ENCODE assay signal across 1 cellular context in the genomic region with DNA sequence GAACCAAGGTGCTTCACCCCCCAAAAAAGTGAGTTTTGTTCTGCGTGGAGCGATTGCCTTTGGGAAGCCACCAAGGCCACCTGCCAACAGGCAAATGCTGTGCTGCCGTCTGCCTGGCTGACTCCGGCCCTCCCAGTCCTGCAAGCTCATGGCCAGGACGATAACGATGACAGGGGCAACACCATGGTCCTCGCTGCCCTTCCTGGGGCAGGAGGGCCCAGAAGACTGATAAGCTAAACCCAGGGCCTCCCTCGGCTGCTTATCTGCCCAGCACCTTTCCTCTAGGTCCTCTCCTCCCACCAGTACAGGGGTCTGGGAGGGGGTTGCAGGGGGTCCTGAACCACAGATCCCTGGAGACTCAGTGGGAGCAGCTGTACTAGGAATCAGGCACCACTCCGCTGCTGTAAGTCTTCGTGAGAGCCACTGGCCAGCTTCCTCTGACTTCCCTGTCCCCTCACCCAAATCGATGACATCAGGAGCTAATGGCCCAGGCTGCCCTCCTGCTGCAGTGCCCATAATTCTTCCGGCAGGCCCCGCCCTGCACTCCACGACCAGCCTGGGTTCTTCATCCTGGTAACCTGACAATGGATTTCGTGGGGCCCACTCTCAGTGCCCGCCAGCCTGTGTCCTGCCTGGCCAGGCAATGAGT.
TF ChIP-seq lines count a peak whose summit lies in the region.

No MANE protein-coding gene starts in this region.

TF ChIP-seq in K562, 482 proteins besides CTCF, POLR2A, EP300 and RAD21 (continued from another document and continues in another):
- TF ChIP-seq, protein P1, sequence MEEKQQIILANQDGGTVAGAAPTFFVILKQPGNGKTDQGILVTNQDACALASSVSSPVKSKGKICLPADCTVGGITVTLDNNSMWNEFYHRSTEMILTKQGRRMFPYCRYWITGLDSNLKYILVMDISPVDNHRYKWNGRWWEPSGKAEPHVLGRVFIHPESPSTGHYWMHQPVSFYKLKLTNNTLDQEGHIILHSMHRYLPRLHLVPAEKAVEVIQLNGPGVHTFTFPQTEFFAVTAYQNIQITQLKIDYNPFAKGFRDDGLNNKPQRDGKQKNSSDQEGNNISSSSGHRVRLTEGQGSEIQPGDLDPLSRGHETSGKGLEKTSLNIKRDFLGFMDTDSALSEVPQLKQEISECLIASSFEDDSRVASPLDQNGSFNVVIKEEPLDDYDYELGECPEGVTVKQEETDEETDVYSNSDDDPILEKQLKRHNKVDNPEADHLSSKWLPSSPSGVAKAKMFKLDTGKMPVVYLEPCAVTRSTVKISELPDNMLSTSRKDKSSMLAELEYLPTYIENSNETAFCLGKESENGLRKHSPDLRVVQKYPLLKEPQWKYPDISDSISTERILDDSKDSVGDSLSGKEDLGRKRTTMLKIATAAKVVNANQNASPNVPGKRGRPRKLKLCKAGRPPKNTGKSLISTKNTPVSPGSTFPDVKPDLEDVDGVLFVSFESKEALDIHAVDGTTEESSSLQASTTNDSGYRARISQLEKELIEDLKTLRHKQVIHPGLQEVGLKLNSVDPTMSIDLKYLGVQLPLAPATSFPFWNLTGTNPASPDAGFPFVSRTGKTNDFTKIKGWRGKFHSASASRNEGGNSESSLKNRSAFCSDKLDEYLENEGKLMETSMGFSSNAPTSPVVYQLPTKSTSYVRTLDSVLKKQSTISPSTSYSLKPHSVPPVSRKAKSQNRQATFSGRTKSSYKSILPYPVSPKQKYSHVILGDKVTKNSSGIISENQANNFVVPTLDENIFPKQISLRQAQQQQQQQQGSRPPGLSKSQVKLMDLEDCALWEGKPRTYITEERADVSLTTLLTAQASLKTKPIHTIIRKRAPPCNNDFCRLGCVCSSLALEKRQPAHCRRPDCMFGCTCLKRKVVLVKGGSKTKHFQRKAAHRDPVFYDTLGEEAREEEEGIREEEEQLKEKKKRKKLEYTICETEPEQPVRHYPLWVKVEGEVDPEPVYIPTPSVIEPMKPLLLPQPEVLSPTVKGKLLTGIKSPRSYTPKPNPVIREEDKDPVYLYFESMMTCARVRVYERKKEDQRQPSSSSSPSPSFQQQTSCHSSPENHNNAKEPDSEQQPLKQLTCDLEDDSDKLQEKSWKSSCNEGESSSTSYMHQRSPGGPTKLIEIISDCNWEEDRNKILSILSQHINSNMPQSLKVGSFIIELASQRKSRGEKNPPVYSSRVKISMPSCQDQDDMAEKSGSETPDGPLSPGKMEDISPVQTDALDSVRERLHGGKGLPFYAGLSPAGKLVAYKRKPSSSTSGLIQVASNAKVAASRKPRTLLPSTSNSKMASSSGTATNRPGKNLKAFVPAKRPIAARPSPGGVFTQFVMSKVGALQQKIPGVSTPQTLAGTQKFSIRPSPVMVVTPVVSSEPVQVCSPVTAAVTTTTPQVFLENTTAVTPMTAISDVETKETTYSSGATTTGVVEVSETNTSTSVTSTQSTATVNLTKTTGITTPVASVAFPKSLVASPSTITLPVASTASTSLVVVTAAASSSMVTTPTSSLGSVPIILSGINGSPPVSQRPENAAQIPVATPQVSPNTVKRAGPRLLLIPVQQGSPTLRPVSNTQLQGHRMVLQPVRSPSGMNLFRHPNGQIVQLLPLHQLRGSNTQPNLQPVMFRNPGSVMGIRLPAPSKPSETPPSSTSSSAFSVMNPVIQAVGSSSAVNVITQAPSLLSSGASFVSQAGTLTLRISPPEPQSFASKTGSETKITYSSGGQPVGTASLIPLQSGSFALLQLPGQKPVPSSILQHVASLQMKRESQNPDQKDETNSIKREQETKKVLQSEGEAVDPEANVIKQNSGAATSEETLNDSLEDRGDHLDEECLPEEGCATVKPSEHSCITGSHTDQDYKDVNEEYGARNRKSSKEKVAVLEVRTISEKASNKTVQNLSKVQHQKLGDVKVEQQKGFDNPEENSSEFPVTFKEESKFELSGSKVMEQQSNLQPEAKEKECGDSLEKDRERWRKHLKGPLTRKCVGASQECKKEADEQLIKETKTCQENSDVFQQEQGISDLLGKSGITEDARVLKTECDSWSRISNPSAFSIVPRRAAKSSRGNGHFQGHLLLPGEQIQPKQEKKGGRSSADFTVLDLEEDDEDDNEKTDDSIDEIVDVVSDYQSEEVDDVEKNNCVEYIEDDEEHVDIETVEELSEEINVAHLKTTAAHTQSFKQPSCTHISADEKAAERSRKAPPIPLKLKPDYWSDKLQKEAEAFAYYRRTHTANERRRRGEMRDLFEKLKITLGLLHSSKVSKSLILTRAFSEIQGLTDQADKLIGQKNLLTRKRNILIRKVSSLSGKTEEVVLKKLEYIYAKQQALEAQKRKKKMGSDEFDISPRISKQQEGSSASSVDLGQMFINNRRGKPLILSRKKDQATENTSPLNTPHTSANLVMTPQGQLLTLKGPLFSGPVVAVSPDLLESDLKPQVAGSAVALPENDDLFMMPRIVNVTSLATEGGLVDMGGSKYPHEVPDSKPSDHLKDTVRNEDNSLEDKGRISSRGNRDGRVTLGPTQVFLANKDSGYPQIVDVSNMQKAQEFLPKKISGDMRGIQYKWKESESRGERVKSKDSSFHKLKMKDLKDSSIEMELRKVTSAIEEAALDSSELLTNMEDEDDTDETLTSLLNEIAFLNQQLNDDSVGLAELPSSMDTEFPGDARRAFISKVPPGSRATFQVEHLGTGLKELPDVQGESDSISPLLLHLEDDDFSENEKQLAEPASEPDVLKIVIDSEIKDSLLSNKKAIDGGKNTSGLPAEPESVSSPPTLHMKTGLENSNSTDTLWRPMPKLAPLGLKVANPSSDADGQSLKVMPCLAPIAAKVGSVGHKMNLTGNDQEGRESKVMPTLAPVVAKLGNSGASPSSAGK (IDR thresholded peaks at IDR 0.05) = peak; percentile 45; the same call in 1 of the 2 replicates
- TF ChIP-seq CBFA2T3 (IDR thresholded peaks at IDR 0.05) (peak; percentile 96), DPF2 (IDR thresholded peaks at IDR 0.05) (peak; percentile 91), TEAD1 (CRISPR knock-in tag; IDR thresholded peaks at IDR 0.05) (peak in 1 of 2 experiments; percentile 28; a peak in 1 of 4 replicates), RBFOX2 (IDR thresholded peaks at IDR 0.05; ENCODE audit: low read depth, low read length) (peak; percentile 46; the same call in 1 of the 2 replicates), BHLHE40 (IDR thresholded peaks at IDR 0.05; ENCODE audit: low read length) (0 out of 2 replicates have a peak, but pooled peaks have one; percentile 14), LEF1 (IDR thresholded peaks at IDR 0.05) (peak; percentile 55; the same call in 1 of the 2 replicates), SOX6 (IDR thresholded peaks at IDR 0.05) (no peak), ZNF766 (CRISPR knock-in tag; conservative IDR thresholded peaks at IDR 0.05) (peak; percentile 63; the same call in 1 of the 2 replicates), NCOR1 (IDR thresholded peaks at IDR 0.05) (peak; percentile 89), KDM1A (IDR thresholded peaks at IDR 0.05) (peak in 1 of 2 experiments; percentile 46; a peak in 1 of 4 replicates), SPI1 (IDR thresholded peaks at IDR 0.05; ENCODE audit: borderline replicate concordance, low read depth, low read length) (no peak), TRIM24 (IDR thresholded peaks at IDR 0.05) (peak; percentile 72 to 76; a peak in 3 of 4 replicates), SMARCC2 (IDR thresholded peaks at IDR 0.05; ENCODE audit: low read depth) (peak; percentile 58; the same call in 1 of the 2 replicates), SMAD4 (CRISPR knock-in tag; conservative IDR thresholded peaks at IDR 0.05) (peak; percentile 66; the same call in 1 of the 2 replicates), ZNF253 (CRISPR knock-in tag; conservative IDR thresholded peaks at IDR 0.05) (no peak), RNF2 (IDR thresholded peaks at IDR 0.05) (peak; percentile 66; the same call in 1 of the 2 replicates), HNRNPL (IDR thresholded peaks at IDR 0.05; ENCODE audit: low read depth, low read length) (0 out of 2 replicates have a peak, but pooled peaks have one; percentile 55), RBM34 (IDR thresholded peaks at IDR 0.05; ENCODE audit: borderline replicate concordance, insufficient read depth, low read length) (no peak), CREBBP (IDR thresholded peaks at IDR 0.05; ENCODE audit: low read depth, low read length) (no peak), GATA2 (CRISPR knock-in tag; IDR thresholded peaks at IDR 0.05) (peak; percentile 54), JUND (IDR thresholded peaks at IDR 0.05; ENCODE audit: borderline replicate concordance, low read depth, low read length) (no peak), JUND (tag; IDR thresholded peaks at IDR 0.05; ENCODE audit: borderline replicate concordance, low read depth, low read length) (peak; percentile 31; the same call in 1 of the 3 replicates), ZNF175 (CRISPR knock-in tag; IDR thresholded peaks at IDR 0.05; ENCODE audit: low read depth) (0 out of 2 replicates have a peak, but pooled peaks have one; percentile 34), ZBTB7A (IDR thresholded peaks at IDR 0.05; ENCODE audit: borderline replicate concordance, control insufficient read depth, low read depth, low read length) (peak; percentile 98)
- TF ChIP-seq, protein P2, sequence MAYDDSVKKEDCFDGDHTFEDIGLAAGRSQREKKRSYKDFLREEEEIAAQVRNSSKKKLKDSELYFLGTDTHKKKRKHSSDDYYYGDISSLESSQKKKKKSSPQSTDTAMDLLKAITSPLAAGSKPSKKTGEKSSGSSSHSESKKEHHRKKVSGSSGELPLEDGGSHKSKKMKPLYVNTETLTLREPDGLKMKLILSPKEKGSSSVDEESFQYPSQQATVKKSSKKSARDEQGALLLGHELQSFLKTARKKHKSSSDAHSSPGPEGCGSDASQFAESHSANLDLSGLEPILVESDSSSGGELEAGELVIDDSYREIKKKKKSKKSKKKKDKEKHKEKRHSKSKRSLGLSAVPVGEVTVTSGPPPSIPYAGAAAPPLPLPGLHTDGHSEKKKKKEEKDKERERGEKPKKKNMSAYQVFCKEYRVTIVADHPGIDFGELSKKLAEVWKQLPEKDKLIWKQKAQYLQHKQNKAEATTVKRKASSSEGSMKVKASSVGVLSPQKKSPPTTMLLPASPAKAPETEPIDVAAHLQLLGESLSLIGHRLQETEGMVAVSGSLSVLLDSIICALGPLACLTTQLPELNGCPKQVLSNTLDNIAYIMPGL (CRISPR knock-in tag; IDR thresholded peaks at IDR 0.05) = no peak
- TF ChIP-seq, protein P3, sequence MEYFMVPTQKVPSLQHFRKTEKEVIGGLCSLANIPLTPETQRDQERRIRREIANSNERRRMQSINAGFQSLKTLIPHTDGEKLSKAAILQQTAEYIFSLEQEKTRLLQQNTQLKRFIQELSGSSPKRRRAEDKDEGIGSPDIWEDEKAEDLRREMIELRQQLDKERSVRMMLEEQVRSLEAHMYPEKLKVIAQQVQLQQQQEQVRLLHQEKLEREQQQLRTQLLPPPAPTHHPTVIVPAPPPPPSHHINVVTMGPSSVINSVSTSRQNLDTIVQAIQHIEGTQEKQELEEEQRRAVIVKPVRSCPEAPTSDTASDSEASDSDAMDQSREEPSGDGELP (CRISPR knock-in tag; IDR thresholded peaks at IDR 0.05; ENCODE audit: borderline replicate concordance) = peak; percentile 43; the same call in 1 of the 2 replicates
- TF ChIP-seq, protein P4, sequence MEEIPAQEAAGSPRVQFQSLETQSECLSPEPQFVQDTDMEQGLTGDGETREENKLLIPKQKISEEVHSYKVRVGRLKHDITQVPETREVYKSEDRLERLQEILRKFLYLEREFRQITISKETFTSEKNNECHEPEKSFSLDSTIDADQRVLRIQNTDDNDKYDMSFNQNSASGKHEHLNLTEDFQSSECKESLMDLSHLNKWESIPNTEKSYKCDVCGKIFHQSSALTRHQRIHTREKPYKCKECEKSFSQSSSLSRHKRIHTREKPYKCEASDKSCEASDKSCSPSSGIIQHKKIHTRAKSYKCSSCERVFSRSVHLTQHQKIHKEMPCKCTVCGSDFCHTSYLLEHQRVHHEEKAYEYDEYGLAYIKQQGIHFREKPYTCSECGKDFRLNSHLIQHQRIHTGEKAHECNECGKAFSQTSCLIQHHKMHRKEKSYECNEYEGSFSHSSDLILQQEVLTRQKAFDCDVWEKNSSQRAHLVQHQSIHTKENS (CRISPR knock-in tag; IDR thresholded peaks at IDR 0.05) = no peak
- TF ChIP-seq, protein P5, sequence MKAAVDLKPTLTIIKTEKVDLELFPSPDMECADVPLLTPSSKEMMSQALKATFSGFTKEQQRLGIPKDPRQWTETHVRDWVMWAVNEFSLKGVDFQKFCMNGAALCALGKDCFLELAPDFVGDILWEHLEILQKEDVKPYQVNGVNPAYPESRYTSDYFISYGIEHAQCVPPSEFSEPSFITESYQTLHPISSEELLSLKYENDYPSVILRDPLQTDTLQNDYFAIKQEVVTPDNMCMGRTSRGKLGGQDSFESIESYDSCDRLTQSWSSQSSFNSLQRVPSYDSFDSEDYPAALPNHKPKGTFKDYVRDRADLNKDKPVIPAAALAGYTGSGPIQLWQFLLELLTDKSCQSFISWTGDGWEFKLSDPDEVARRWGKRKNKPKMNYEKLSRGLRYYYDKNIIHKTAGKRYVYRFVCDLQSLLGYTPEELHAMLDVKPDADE (conservative IDR thresholded peaks at IDR 0.05; ENCODE audit: control insufficient read depth, low read depth, low read length) = peak; percentile 29; the same call in 1 of the 2 replicates
- TF ChIP-seq, protein P6, sequence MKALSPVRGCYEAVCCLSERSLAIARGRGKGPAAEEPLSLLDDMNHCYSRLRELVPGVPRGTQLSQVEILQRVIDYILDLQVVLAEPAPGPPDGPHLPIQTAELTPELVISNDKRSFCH (CRISPR knock-in tag; IDR thresholded peaks at IDR 0.05) = no peak
- TF ChIP-seq, protein P6 (tag; IDR thresholded peaks at IDR 0.05) = no peak
- TF ChIP-seq, protein P7, sequence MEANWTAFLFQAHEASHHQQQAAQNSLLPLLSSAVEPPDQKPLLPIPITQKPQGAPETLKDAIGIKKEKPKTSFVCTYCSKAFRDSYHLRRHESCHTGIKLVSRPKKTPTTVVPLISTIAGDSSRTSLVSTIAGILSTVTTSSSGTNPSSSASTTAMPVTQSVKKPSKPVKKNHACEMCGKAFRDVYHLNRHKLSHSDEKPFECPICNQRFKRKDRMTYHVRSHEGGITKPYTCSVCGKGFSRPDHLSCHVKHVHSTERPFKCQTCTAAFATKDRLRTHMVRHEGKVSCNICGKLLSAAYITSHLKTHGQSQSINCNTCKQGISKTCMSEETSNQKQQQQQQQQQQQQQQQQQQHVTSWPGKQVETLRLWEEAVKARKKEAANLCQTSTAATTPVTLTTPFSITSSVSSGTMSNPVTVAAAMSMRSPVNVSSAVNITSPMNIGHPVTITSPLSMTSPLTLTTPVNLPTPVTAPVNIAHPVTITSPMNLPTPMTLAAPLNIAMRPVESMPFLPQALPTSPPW (CRISPR knock-in tag; IDR thresholded peaks at IDR 0.05) = peak; percentile 73
- TF ChIP-seq, protein P8, sequence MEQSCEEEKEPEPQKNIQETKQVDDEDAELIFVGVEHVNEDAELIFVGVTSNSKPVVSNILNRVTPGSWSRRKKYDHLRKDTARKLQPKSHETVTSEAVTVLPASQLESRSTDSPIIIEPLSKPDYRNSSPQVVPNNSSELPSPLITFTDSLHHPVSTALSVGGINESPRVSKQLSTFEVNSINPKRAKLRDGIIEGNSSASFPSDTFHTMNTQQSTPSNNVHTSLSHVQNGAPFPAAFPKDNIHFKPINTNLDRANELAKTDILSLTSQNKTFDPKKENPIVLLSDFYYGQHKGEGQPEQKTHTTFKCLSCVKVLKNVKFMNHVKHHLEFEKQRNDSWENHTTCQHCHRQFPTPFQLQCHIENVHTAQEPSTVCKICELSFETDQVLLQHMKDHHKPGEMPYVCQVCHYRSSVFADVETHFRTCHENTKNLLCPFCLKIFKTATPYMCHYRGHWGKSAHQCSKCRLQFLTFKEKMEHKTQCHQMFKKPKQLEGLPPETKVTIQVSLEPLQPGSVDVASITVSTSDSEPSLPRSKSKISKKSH (CRISPR knock-in tag; IDR thresholded peaks at IDR 0.05) = no peak
